26 cellular contexts compared by ENCODE assay signal in the genomic region with DNA sequence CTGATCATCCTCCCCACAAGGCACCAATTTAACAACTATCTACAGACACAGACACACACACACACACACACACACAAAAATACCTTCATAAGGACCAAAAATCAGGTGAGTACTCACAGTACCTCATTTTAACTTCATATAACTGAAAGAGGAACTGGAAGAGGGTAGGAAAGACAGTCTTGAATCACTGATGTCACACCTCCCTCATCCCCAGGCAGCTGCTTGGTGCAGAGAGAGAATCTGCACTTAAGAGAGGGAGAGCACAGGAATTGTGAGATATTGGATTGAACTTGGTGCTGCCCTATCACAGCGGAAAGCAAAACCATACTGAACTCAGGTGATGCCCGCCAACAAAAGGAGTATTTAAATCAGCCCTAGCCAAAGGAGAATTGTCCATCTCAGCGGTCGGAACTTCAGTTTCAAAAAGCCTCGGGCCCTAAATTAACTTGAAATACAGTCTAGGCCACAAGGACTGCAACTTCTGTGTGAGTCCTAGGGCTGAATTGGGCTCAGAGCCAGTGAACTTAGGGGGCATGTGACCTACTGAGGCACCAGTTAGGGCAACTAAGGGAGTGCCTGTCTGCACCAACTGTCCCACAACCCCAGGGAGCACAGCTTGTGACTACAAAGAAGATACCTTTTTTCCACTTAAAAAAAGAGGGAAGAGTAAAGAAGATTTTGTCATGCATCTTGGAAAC.
"Had no signal": no experiment of that assay in that cellular context is flagged by ENCODE, and none has a peak within 500 bp of the region (broad histone marks: within the 10 kb centered on the region; RNA-seq: fewer than 3 reads in every experiment).

No MANE protein-coding gene starts in this region.

- H3K27me3 Mint-ChIP-seq: activated CD8-positive, alpha-beta memory T cell treated with anti-CD3 and anti-CD28 coated beads, Interleukin-2, amount 10 ng/mL, durations not matched to agents 7 days and 5 days; activated naive CD8-positive, alpha-beta T cell treated with anti-CD3 and anti-CD28 coated beads, Interleukin-2, amount 50 U/mL, for 24 hours; dendritic cell treated with granulocyte-macrophage colony-stimulating factor and Interleukin-4, amounts not matched to agents 40 ng/mL and 50 ng/mL, for 4 days had no signal

- FAIRE-seq: endometrium, TTC549 had no signal

- H2AFZ ChIP-seq: parathyroid adenoma had no signal

- H3K4me1 ChIP-seq: heart right ventricle, parathyroid adenoma, right lobe of liver, tibial artery had no signal

- H3K36me3 ChIP-seq: heart right ventricle, neutrophil, right lobe of liver, tibial artery, WERI-Rb-1 had no signal

- H3K4me1 Mint-ChIP-seq: activated CD4-positive, alpha-beta T cell treated with anti-CD3 and anti-CD28 coated beads, Interleukin-2, amount 10 ng/mL, durations not matched to agents 7 days and 5 days; activated CD8-positive, alpha-beta memory T cell treated with anti-CD3 and anti-CD28 coated beads, Interleukin-2, amount 10 ng/mL, durations not matched to agents 7 days and 5 days; activated naive CD8-positive, alpha-beta T cell treated with anti-CD3 and anti-CD28 coated beads, Interleukin-2, amount 50 U/mL, for 24 hours; nephron; stimulated activated effector memory CD8-positive, alpha-beta T cell treated with anti-CD3 and anti-CD28 coated beads, Interleukin-12 subunit alpha, Interleukin-12 subunit beta, amount 100 ng/mL, for 72 hours; stimulated activated naive CD8-positive, alpha-beta T cell treated with anti-CD3 and anti-CD28 coated beads, Interleukin-15, amount 100 ng/mL, for 72 hours had no signal

- H3K27ac Mint-ChIP-seq: activated CD4-positive, alpha-beta T cell treated with anti-CD3 and anti-CD28 coated beads, Interleukin-2, amount 10 ng/mL, durations not matched to agents 7 days and 5 days; activated CD8-positive, alpha-beta memory T cell treated with anti-CD3 and anti-CD28 coated beads, Interleukin-2, amount 10 ng/mL, durations not matched to agents 7 days and 5 days; activated CD8-positive, alpha-beta T cell treated with anti-CD3 and anti-CD28 coated beads for 36 hours; activated naive CD8-positive, alpha-beta T cell treated with anti-CD3 and anti-CD28 coated beads, Interleukin-2, amount 50 U/mL, for 24 hours; dendritic cell treated with granulocyte-macrophage colony-stimulating factor and Interleukin-4, amounts not matched to agents 40 ng/mL and 50 ng/mL, for 4 days; nephron; stimulated activated effector memory CD8-positive, alpha-beta T cell treated with anti-CD3 and anti-CD28 coated beads, Interleukin-12 subunit alpha, Interleukin-12 subunit beta, amount 100 ng/mL, for 72 hours; stimulated activated naive CD8-positive, alpha-beta T cell treated with anti-CD3 and anti-CD28 coated beads, Interleukin-15, amount 100 ng/mL, for 72 hours had no signal

- H3K27me3 ChIP-seq: heart right ventricle, neutrophil, right lobe of liver, tibial artery had no signal

- ATAC-seq: activated CD8-positive, alpha-beta memory T cell treated with anti-CD3 and anti-CD28 coated beads, Interleukin-2, amount 10 ng/mL, durations not matched to agents 7 days and 5 days; activated CD8-positive, alpha-beta T cell treated with anti-CD3 and anti-CD28 coated beads for 36 hours; activated naive CD8-positive, alpha-beta T cell treated with anti-CD3 and anti-CD28 coated beads, Interleukin-2, amount 50 U/mL, for 24 hours; heart right ventricle; left cardiac atrium; right lobe of liver; stimulated activated effector memory CD8-positive, alpha-beta T cell treated with anti-CD3 and anti-CD28 coated beads, Interleukin-12 subunit alpha, Interleukin-12 subunit beta, amount 100 ng/mL, for 72 hours; stimulated activated naive CD8-positive, alpha-beta T cell treated with anti-CD3 and anti-CD28 coated beads, Interleukin-15, amount 100 ng/mL, for 72 hours had no signal

- H3K36me3 Mint-ChIP-seq: activated CD8-positive, alpha-beta memory T cell treated with anti-CD3 and anti-CD28 coated beads, Interleukin-2, amount 10 ng/mL, durations not matched to agents 7 days and 5 days; stimulated activated effector memory CD8-positive, alpha-beta T cell treated with anti-CD3 and anti-CD28 coated beads, Interleukin-12 subunit alpha, Interleukin-12 subunit beta, amount 100 ng/mL, for 72 hours had no signal

- H3K9ac ChIP-seq: parathyroid adenoma had no signal

- H3K4me3 ChIP-seq: heart right ventricle, right lobe of liver, skin epidermis, tibial artery had no signal

- H3K4me3 Mint-ChIP-seq: activated CD4-positive, alpha-beta T cell treated with anti-CD3 and anti-CD28 coated beads, Interleukin-2, amount 10 ng/mL, durations not matched to agents 7 days and 5 days; activated CD8-positive, alpha-beta memory T cell treated with anti-CD3 and anti-CD28 coated beads, Interleukin-2, amount 10 ng/mL, durations not matched to agents 7 days and 5 days; activated CD8-positive, alpha-beta T cell treated with anti-CD3 and anti-CD28 coated beads for 36 hours; activated naive CD8-positive, alpha-beta T cell treated with anti-CD3 and anti-CD28 coated beads, Interleukin-2, amount 50 U/mL, for 24 hours; dendritic cell treated with granulocyte-macrophage colony-stimulating factor and Interleukin-4, amounts not matched to agents 40 ng/mL and 50 ng/mL, for 4 days; nephron; stimulated activated effector memory CD8-positive, alpha-beta T cell treated with anti-CD3 and anti-CD28 coated beads, Interleukin-12 subunit alpha, Interleukin-12 subunit beta, amount 100 ng/mL, for 72 hours; stimulated activated naive CD8-positive, alpha-beta T cell treated with anti-CD3 and anti-CD28 coated beads, Interleukin-15, amount 100 ng/mL, for 72 hours had no signal

- H3K27ac ChIP-seq: heart right ventricle, neutrophil, parathyroid adenoma, right lobe of liver, skin epidermis, tibial artery, WERI-Rb-1 had no signal

- H3K79me2 ChIP-seq: parathyroid adenoma had no signal

- H3K9me3 ChIP-seq: neutrophil, right lobe of liver had no signal

- DNase-seq: activated CD4-positive, alpha-beta T cell treated with anti-CD3 and anti-CD28 coated beads, Interleukin-2, amount 10 ng/mL, durations not matched to agents 7 days and 5 days; activated CD4-positive, CD25-positive, alpha-beta regulatory T cell treated with anti-CD3 and anti-CD28 coated beads, Interleukin-2, amount 50 U/mL, for 72 hours; activated CD8-positive, alpha-beta memory T cell treated with anti-CD3 and anti-CD28 coated beads, Interleukin-2, amount 10 ng/mL, durations not matched to agents 7 days and 5 days; activated CD8-positive, alpha-beta T cell treated with anti-CD3 and anti-CD28 coated beads for 36 hours; activated effector memory CD4-positive, alpha-beta T cell treated with anti-CD3 and anti-CD28 coated beads, Interleukin-2, amount 50 U/mL, for 16 hours; activated naive CD4-positive, alpha-beta T cell treated with anti-CD3 and anti-CD28 coated beads, Interleukin-2, amount 50 U/mL, for 16 hours; activated naive CD8-positive, alpha-beta T cell treated with anti-CD3 and anti-CD28 coated beads, Interleukin-2, amount 50 U/mL, for 24 hours; activated T-cell treated with anti-CD3 and anti-CD28 coated beads for 4 hours; effector CD4-positive, alpha-beta T cell; foreskin fibroblast; heart right ventricle; islet precursor cell; left cardiac atrium; right lobe of liver; stimulated activated CD4-positive, alpha-beta T cell treated with anti-CD3 and anti-CD28 coated beads, Interleukin-1b, Interleukin-23, amount 100 ng/mL, for 48 hours; stimulated activated naive CD8-positive, alpha-beta T cell treated with anti-CD3 and anti-CD28 coated beads, Interleukin-15, amount 100 ng/mL, for 72 hours; tibial artery; WERI-Rb-1 had no signal
